ENCODE assay signal across 28 cellular contexts in the genomic region with DNA sequence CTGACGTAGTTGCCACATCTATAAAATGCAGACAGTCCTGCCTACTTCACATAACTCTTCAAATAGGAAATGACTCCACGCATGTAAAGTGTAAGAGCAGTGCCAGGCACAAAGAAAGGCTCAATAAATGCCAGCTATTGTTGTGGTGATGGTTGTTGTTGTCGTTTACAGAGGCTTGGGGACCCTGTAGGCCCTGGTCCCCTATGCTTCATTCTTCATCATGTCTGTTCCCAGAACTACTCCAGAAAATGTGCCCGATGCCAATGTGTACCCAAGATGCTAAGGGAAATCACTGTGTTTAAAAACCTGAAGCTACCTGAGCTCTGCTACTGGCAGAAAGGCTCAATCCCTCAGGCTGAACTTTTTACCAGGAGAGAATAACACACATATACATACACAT. TPM values are rescaled to one million over a fixed set of nuclear protein-coding genes. Genes with fewer than 3 reads are reported as not detected.
"Had no signal": no experiment of that assay in that cellular context is flagged by ENCODE, and none has a peak within 500 bp of the region (broad histone marks: within the 10 kb centered on the region; RNA-seq: fewer than 3 reads in every experiment).

No MANE protein-coding gene starts in this region.

- FAIRE-seq: pancreas had no signal

- H3K4me2 ChIP-seq: neural progenitor cell, smooth muscle cell had no signal

- H3K4me1 Mint-ChIP-seq: naive thymus-derived CD4-positive, alpha-beta T cell; natural killer cell; stimulated activated effector memory CD8-positive, alpha-beta T cell treated with anti-CD3 and anti-CD28 coated beads, Interleukin-12 subunit alpha, Interleukin-12 subunit beta, amount 100 ng/mL, for 72 hours had no signal

- H3K9me3 Mint-ChIP-seq: natural killer cell; nephron; neural progenitor cell; stimulated activated effector memory CD8-positive, alpha-beta T cell treated with anti-CD3 and anti-CD28 coated beads, Interleukin-12 subunit alpha, Interleukin-12 subunit beta, amount 100 ng/mL, for 72 hours; stimulated activated naive B cell treated with anti-CD40 and anti-IgM and Interleukin-4, amounts not matched to agents 10 μg/mL and 1 μg/mL and 100 μg/mL, for 72 hours; stimulated activated naive CD8-positive, alpha-beta T cell treated with anti-CD3 and anti-CD28 coated beads, Interleukin-15, Interleukin-2, amounts not matched to agents 100 ng/mL and 50 ng/mL, for 24 hours had no signal

- H2AFZ ChIP-seq: neural progenitor cell had no signal

- H3K4me3 Mint-ChIP-seq: naive thymus-derived CD4-positive, alpha-beta T cell; natural killer cell; nephron; neural progenitor cell; stimulated activated effector memory CD8-positive, alpha-beta T cell treated with anti-CD3 and anti-CD28 coated beads, Interleukin-12 subunit alpha, Interleukin-12 subunit beta, amount 100 ng/mL, for 72 hours; stimulated activated naive B cell treated with anti-CD40 and anti-IgM and Interleukin-4, amounts not matched to agents 10 μg/mL and 1 μg/mL and 100 μg/mL, for 72 hours; stimulated activated naive CD8-positive, alpha-beta T cell treated with anti-CD3 and anti-CD28 coated beads, Interleukin-15, Interleukin-2, amounts not matched to agents 100 ng/mL and 50 ng/mL, for 24 hours had no signal

- H3K9me3 ChIP-seq: pancreas, psoas muscle, spleen, stomach, thoracic aorta, thyroid gland, tibial nerve, upper lobe of left lung, uterus had no signal

- H3K4me1 ChIP-seq: neural progenitor cell, pancreas, psoas muscle had no signal

- H3K27me3 ChIP-seq: pancreas, stomach, thyroid gland, tibial nerve, upper lobe of left lung, uterus had no signal

- H3K36me3 Mint-ChIP-seq: naive thymus-derived CD4-positive, alpha-beta T cell; natural killer cell; neural progenitor cell; stimulated activated effector memory CD8-positive, alpha-beta T cell treated with anti-CD3 and anti-CD28 coated beads, Interleukin-12 subunit alpha, Interleukin-12 subunit beta, amount 100 ng/mL, for 72 hours; stimulated activated naive B cell treated with anti-CD40 and anti-IgM and Interleukin-4, amounts not matched to agents 10 μg/mL and 1 μg/mL and 100 μg/mL, for 72 hours had no signal

- DNase-seq: naive thymus-derived CD4-positive, alpha-beta T cell; natural killer cell; occipital lobe; pancreas; psoas muscle; right cardiac atrium; spleen; stimulated activated CD4-positive, alpha-beta T cell treated with anti-CD3 and anti-CD28 coated beads, Interleukin-12 subunit alpha, Interleukin-12 subunit beta, amount 100 ng/mL, for 4 hours; stimulated activated CD4-positive, alpha-beta T cell treated with anti-CD3 and anti-CD28 coated beads, Interleukin-2, amount 100 ng/mL, for 24 hours; stimulated activated CD4-positive, alpha-beta T cell treated with anti-CD3 and anti-CD28 coated beads, Interleukin-2, amount 100 ng/mL, for 48 hours; stimulated activated CD4-positive, alpha-beta T cell treated with anti-CD3 and anti-CD28 coated beads, Interleukin-4, amount 100 ng/mL, for 24 hours; stimulated activated naive B cell treated with anti-CD40 and anti-IgM and Interleukin-4, amounts not matched to agents 10 μg/mL and 1 μg/mL and 100 μg/mL, for 72 hours; stimulated activated naive CD4-positive, alpha-beta T cell treated with Interleukin-2 at 50 U/mL for 16 hours; stomach; thyroid gland; trophoblast cell; upper lobe of left lung; uterus had no signal

- H3K4me3 ChIP-seq: neural progenitor cell, pancreas, psoas muscle, skin epidermis, smooth muscle cell, spleen, stomach, thoracic aorta, thyroid gland, tibial nerve, upper lobe of left lung, uterus had no signal

- ATAC-seq: naive thymus-derived CD4-positive, alpha-beta T cell; natural killer cell; pancreas; psoas muscle; right cardiac atrium; sciatic nerve; stimulated activated effector memory CD8-positive, alpha-beta T cell treated with anti-CD3 and anti-CD28 coated beads, Interleukin-12 subunit alpha, Interleukin-12 subunit beta, amount 100 ng/mL, for 72 hours; stimulated activated naive B cell treated with anti-CD40 and anti-IgM and Interleukin-4, amounts not matched to agents 10 μg/mL and 1 μg/mL and 100 μg/mL, for 72 hours had no signal

- H3K9ac ChIP-seq: neural progenitor cell had no signal

- H3K27ac ChIP-seq: neural progenitor cell, pancreas, psoas muscle, spleen, stomach, thoracic aorta, thyroid gland, tibial nerve, upper lobe of left lung, uterus had no signal

- H3K27ac Mint-ChIP-seq: naive thymus-derived CD4-positive, alpha-beta T cell; natural killer cell; nephron; neural progenitor cell; progenitor cell of endocrine pancreas; stimulated activated effector memory CD8-positive, alpha-beta T cell treated with anti-CD3 and anti-CD28 coated beads, Interleukin-12 subunit alpha, Interleukin-12 subunit beta, amount 100 ng/mL, for 72 hours; stimulated activated naive B cell treated with anti-CD40 and anti-IgM and Interleukin-4, amounts not matched to agents 10 μg/mL and 1 μg/mL and 100 μg/mL, for 72 hours; stimulated activated naive CD8-positive, alpha-beta T cell treated with anti-CD3 and anti-CD28 coated beads, Interleukin-15, Interleukin-2, amounts not matched to agents 100 ng/mL and 50 ng/mL, for 24 hours had no signal

- H3K27me3 Mint-ChIP-seq: progenitor cell of endocrine pancreas; stimulated activated naive B cell treated with anti-CD40 and anti-IgM and Interleukin-4, amounts not matched to agents 10 μg/mL and 1 μg/mL and 100 μg/mL, for 72 hours had no signal

- H3K36me3 ChIP-seq: neural progenitor cell, pancreas, spleen, stomach, thoracic aorta, thyroid gland, tibial nerve, upper lobe of left lung, uterus had no signal

RNA-seq across cellular contexts. Expression of gene SLIT3, which starts 9.1 kb away (rescaled TPM):
- polyA plus RNA-seq: naive thymus-derived CD4-positive, alpha-beta T cell had no signal
